In genomic region chr4:61440306-61440705, GRCh38 we compare ENCODE assay signal across 25 cellular contexts.
DNase-seq lines count a peak whose midpoint lies in the region; ATAC-seq lines count a peak whose summit lies in the region.
"Had no signal": no experiment of that assay in that cellular context is flagged by ENCODE, and none has a peak within 500 bp of the region (broad histone marks: within the 10 kb centered on the region; RNA-seq: fewer than 3 reads in every experiment).

No MANE protein-coding gene starts in this region.

- H3K9me3 ChIP-seq in GM23248 (ENCODE audit: low read depth), result no peaks in the 10 kb centered on the region
- H3K9me3 ChIP-seq: Caco-2, HAP-1, SJSA1 had no signal

- H3K4me2 ChIP-seq in GM23248 (ENCODE audit: unreplicated experiment), result no peak overlapping the region

- no peaks in the 10 kb centered on the region for H3K4me1 ChIP-seq in GM23248 (ENCODE audit: insufficient read depth)

- no peaks in the 10 kb centered on the region for H3K36me3 ChIP-seq in GM23248 (ENCODE audit: low read depth)
- H3K36me3 ChIP-seq: HAP-1, SJSA1 had no signal

- ATAC-seq in HG03045 (IDR thresholded peaks at IDR 0.05; ENCODE audit: unreplicated experiment), result no peak
- ATAC-seq: CD8-positive, alpha-beta T cell had no signal

- H3K79me2 ChIP-seq in GM23248 (ENCODE audit: insufficient read depth), result no peaks in the 10 kb centered on the region

- H3F3A ChIP-seq in GM23248 (ENCODE audit: insufficient read depth), result no peaks in the 10 kb centered on the region

- H3K9me2 ChIP-seq in GM23248 (ENCODE audit: insufficient read depth), result no peaks in the 10 kb centered on the region

- in situ Hi-C loops in GM23248 (cut with MboI), result no loop called here

- H4K20me1 ChIP-seq in GM23248 (ENCODE audit: insufficient read depth), result no peaks in the 10 kb centered on the region

- DNase-seq in NCI-H2171 treated with DMSO at 0.1 percent for 48 hours (lab: John Stamatoyannopoulos, UW) (peak; percentile 51), NCI-H2171 (lab: John Stamatoyannopoulos, UW) (no peak), NCI-H524 treated with DMSO at 0.1 percent for 48 hours (lab: John Stamatoyannopoulos, UW) (peak; percentile 92), myocyte (ENCODE audit: low read depth) (peak; percentile 76), NOMO-1 (lab: John Stamatoyannopoulos, UW; ENCODE audit: unreplicated experiment in 2 of 2) (no peak), GM23248 (no peak)
- DNase-seq: Caco-2; CD8-positive, alpha-beta T cell; GOT3; IMR-90; KG1; MM.1S; NCI-H1048; NCI-H1417; NCI-H1694; NCI-H2081 treated with DMSO at 0.1 percent for 48 hours; NCI-H510A; NCI-H774; Right ventricle myocardium superior; RPMI8226 had no signal

- WGBS in GM23248 (ENCODE audit: low coverage in 1 of 2, low lambda C conversion rate in 2 of 2, missing lambda C conversion rate in 2 of 2), 2 experiments, result 25 to 34% methylated on average over 4 of the region's 4 CpGs

- no peak overlapping the region for H2AFZ ChIP-seq in GM23248

- H3K9ac ChIP-seq in GM23248, result no peak overlapping the region

- H3K27ac ChIP-seq in GM23248, result no peak overlapping the region
- H3K27ac ChIP-seq: 22Rv1, C4-2B, SJSA1 had no signal

- no peaks in the 10 kb centered on the region for H3K27me3 ChIP-seq in GM23248 (replicated peaks; ENCODE audit: insufficient read depth)
- H3K27me3 ChIP-seq: SJSA1 had no signal

- H3K4me3 ChIP-seq in GM23248, result no peak overlapping the region
- H3K4me3 ChIP-seq: HAP-1, SJSA1 had no signal

Comparison
In these comparisons a context has a peak if more than half of its experiments do, and no peak if none do; other contexts are left out.
1. DNase-seq: peak in NCI-H2171 treated with DMSO at 0.1 percent for 48 hours (single experiment), NCI-H524 treated with DMSO at 0.1 percent for 48 hours (single experiment) and myocyte (single experiment); none in NCI-H2171 (single experiment), NOMO-1 (0 of 2) and GM23248 (single experiment).